Comparison of ENCODE assay signal across 8 cellular contexts in genomic region chr19:17404621-17405249, GRCh38. TPM values are rescaled to one million over a fixed set of nuclear protein-coding genes. Genes with fewer than 3 reads are reported as not detected.
A peak's percentile ranks its signal among the peaks of the same experiment; 100 is the strongest.
DNase-seq lines count a peak whose midpoint lies in the region; ATAC-seq and TF ChIP-seq lines count a peak whose summit lies in the region.

No MANE protein-coding gene starts in this region.

- H2AK5ac ChIP-seq in IMR-90 (ENCODE audit: low read depth, low read length), result no peak overlapping the region

- no peak overlapping the region for H3K4me2 ChIP-seq in IMR-90 (ENCODE audit: low read depth, low read length)

- TF ChIP-seq POLR2A in IMR-90 (IDR thresholded peaks at IDR 0.05; ENCODE audit: low read depth, low read length) (no peak), gastrocnemius medialis (IDR thresholded peaks at IDR 0.05) (no peak)

- ATAC-seq in GM18907 (IDR thresholded peaks at IDR 0.05; ENCODE audit: unreplicated experiment) (peak; percentile 28), IMR-90 (ENCODE audit: low read depth) (no peak), gastrocnemius medialis (no peak), HG03175 (IDR thresholded peaks at IDR 0.05; ENCODE audit: unreplicated experiment) (no peak), GM19455 (IDR thresholded peaks at IDR 0.05; ENCODE audit: unreplicated experiment) (no peak)

- POLR2A ChIA-PET in IMR-90 (lab: Charles Lee; ENCODE audit: unreplicated experiment), result interaction anchor here (1.0 kb wide), 1 partner anchor 96 kb away, joined by 4 read pairs; the partner anchor contains the start of gene DDA1

- H2BK5ac ChIP-seq in IMR-90 (ENCODE audit: low read depth, low read length, poor library complexity, severe bottlenecking), result no peak overlapping the region

- no peak for DNase-seq in IMR-90
- no peak for DNase-seq in gastrocnemius medialis
- DNase-seq in A172 (ENCODE audit: low spot score), result no peak
- no peak for DNase-seq in inferior parietal cortex (ENCODE audit: extremely low spot score)

- no peaks in the 10 kb centered on the region for H3K4me1 ChIP-seq in IMR-90 (ENCODE audit: control insufficient read depth, insufficient read depth, low read length)
- H3K4me1 ChIP-seq in ectodermal cell (ENCODE audit: control insufficient read depth, insufficient read depth, low read length), result peaks cover 20% of the 10 kb centered on the region
- H3K4me1 ChIP-seq in gastrocnemius medialis, result peaks cover 0 to 7% of the 10 kb centered on the region in 2 donors

- no peak overlapping the region for H4K5ac ChIP-seq in IMR-90 (ENCODE audit: low read depth, low read length)

- no peak overlapping the region for H3K18ac ChIP-seq in IMR-90 (ENCODE audit: low read depth, low read length)

- H2AFZ ChIP-seq in IMR-90 (replicated peaks; ENCODE audit: low read length, poor library complexity), result no peak overlapping the region

- H4K91ac ChIP-seq in IMR-90 (ENCODE audit: insufficient read depth, low read depth, low read length), result no peak overlapping the region

- WGBS in IMR-90 (ENCODE audit: extremely low coverage in 2 of 2, insufficient read length in 1 of 2), 2 experiments, result 100% methylated on average over 1 of the region's 7 CpGs; no CpG with 5 or more reads in 1 of the 2 experiments
- 81 to 82% methylated on average over 7 of the region's 7 CpGs for WGBS in ectodermal cell, 2 experiments

- H3K9me3 ChIP-seq in IMR-90 (ENCODE audit: control insufficient read depth, insufficient read depth, low read length), result no peaks in the 10 kb centered on the region
- no peaks in the 10 kb centered on the region for H3K9me3 ChIP-seq in ectodermal cell (ENCODE audit: control insufficient read depth, low read length)
- H3K9me3 ChIP-seq in gastrocnemius medialis, result no peaks in the 10 kb centered on the region

- H3K9me1 ChIP-seq in IMR-90 (ENCODE audit: insufficient read depth, low read length), result peaks cover 2% of the 10 kb centered on the region; the same call in 1 of the 2 replicates

- no peak overlapping the region for H2BK15ac ChIP-seq in IMR-90 (ENCODE audit: low read depth, low read length)

- H2BK20ac ChIP-seq in IMR-90 (ENCODE audit: low read depth, low read length), result no peak overlapping the region

- H2BK120ac ChIP-seq in IMR-90 (ENCODE audit: low read depth, low read length), result no peak overlapping the region

- H4K8ac ChIP-seq in IMR-90 (ENCODE audit: low read depth in 2 of 2, low read length in 2 of 2), result no peak overlapping the region

- H3K27ac ChIP-seq in IMR-90 (ENCODE audit: insufficient read depth, low read length) (no peak overlapping the region), ectodermal cell (ENCODE audit: insufficient read depth, low read depth, low read length, poor library complexity, severe bottlenecking) (peak overlapping the region; percentile 90), gastrocnemius medialis (peak overlapping the region; percentile 73 to 82 (median 82))

- no peak overlapping the region for H3K14ac ChIP-seq in IMR-90 (replicated peaks; ENCODE audit: low read depth, low read length)

- no peak overlapping the region for H3K23ac ChIP-seq in IMR-90 (ENCODE audit: low read depth, low read length)

- in situ Hi-C loops in IMR-90 (cut with MboI; ENCODE audit: low sequenced_read_pairs) (no loop called here), gastrocnemius medialis (cut with MboI; ENCODE audit: low sequenced_read_pairs in 4 of 4) (no loop called here)

- TF ChIP-seq CTCF in IMR-90 (conservative IDR thresholded peaks at IDR 0.05; ENCODE audit: low read depth, low read length), result no peak
- no peak for TF ChIP-seq CTCF in gastrocnemius medialis (IDR thresholded peaks at IDR 0.05 in 4 of 5, conservative IDR thresholded peaks at IDR 0.05 in 1 of 5)

- no peak for TF ChIP-seq RAD21 in IMR-90 (IDR thresholded peaks at IDR 0.05; ENCODE audit: low read length)

- no TSS peak for BruUV-seq in IMR-90 (replicated peaks; lab: Mats Ljungman, UMichigan)

- H3K27me3 ChIP-seq in IMR-90 (ENCODE audit: control insufficient read depth, insufficient read depth, low read length) (no peaks in the 10 kb centered on the region), ectodermal cell (ENCODE audit: control insufficient read depth, insufficient read depth, low read length, poor library complexity, severe bottlenecking) (no peaks in the 10 kb centered on the region), gastrocnemius medialis (peaks cover 0 to 2% (median 0%) of the 10 kb centered on the region in 3 donors)

- H3K56ac ChIP-seq in IMR-90 (ENCODE audit: extremely low read depth, insufficient read depth, low read length), result no peak overlapping the region

- H3K4me3 ChIP-seq in IMR-90 (ENCODE audit: insufficient read depth, low read depth, low read length) (no peak overlapping the region), ectodermal cell (ENCODE audit: insufficient read depth, low read depth, low read length) (peak overlapping the region; percentile 37), gastrocnemius medialis (peak overlapping the region; percentile 46 to 60 (median 52))

- no peak overlapping the region for H3K4ac ChIP-seq in IMR-90 (ENCODE audit: low read depth, low read length)

- H4K20me1 ChIP-seq in IMR-90 (ENCODE audit: insufficient read depth, low read length), result no peaks in the 10 kb centered on the region

- dilution Hi-C loops in IMR-90 (cut with HindIII; ENCODE audit: low sequenced_read_pairs, unreplicated experiment), result no loop called here

- CTCF ChIA-PET in IMR-90 (lab: Yijun Ruan, JAX), result no interaction called here

- H3K36me3 ChIP-seq in IMR-90 (ENCODE audit: control insufficient read depth, insufficient read depth, low read length) (no peaks in the 10 kb centered on the region), ectodermal cell (ENCODE audit: control insufficient read depth, insufficient read depth, low read length) (no peaks in the 10 kb centered on the region), gastrocnemius medialis (no peaks in the 10 kb centered on the region)

- H2AK9ac ChIP-seq in IMR-90 (replicated peaks; ENCODE audit: low read depth, low read length, poor library complexity), result peak overlapping the region; percentile 23

- no peaks in the 10 kb centered on the region for H3K79me1 ChIP-seq in IMR-90 (ENCODE audit: low read depth in 1 of 2, low read length in 2 of 2)

- no peak overlapping the region for H3K9ac ChIP-seq in IMR-90 (ENCODE audit: low read depth, low read length)

- intact Hi-C loops in IMR-90 (cut with micrococcal nuclease), result no loop called here
- intact Hi-C loops in gastrocnemius medialis (cut with DNase I; ENCODE audit: low total_unique reads), result no loop called here

RNA-seq across cellular contexts. Expression of gene BST2, which starts 0.7 kb away (rescaled TPM):
- 0.18 and 0.28 TPM in 2 replicates for total RNA-seq in IMR-90 (2012; rRNA removed)
- 0.67 and 0.92 TPM in 2 replicates for polyA plus RNA-seq in IMR-90 (2012; rRNA removed)
- polyA plus RNA-seq in IMR-90 (2012; cell fraction: cytosol; rRNA removed), result 0.78 and 2.3 TPM in 2 replicates
- polyA plus RNA-seq in IMR-90 (2012; cell fraction: nucleus; rRNA removed; ENCODE audit: low replicate concordance), result 0.34 and 0.96 TPM in 2 replicates
- 105 TPM for polyA plus RNA-seq in ectodermal cell (2013, experiment 1 of 4)
- 144 TPM for polyA plus RNA-seq in ectodermal cell (2013, experiment 2 of 4)
- polyA plus RNA-seq in ectodermal cell (2013, experiment 3 of 4), result 93.6 TPM
- 130 TPM for polyA plus RNA-seq in ectodermal cell (2013, experiment 4 of 4)
- total RNA-seq in gastrocnemius medialis, result 10 to 100 TPM; 19.0 to 28.2 (median 23.1) TPM
- total RNA-seq in A172 (2014; rRNA removed; shearing (Covaris generic)), result 0.29 and 1.7 TPM in 2 replicates

RNA-seq across cellular contexts. Expression of gene CCDC194, which starts 10.7 kb away (rescaled TPM):
- not detected in 2 replicates for total RNA-seq in IMR-90 (2012; rRNA removed)
- not detected in 2 replicates for polyA plus RNA-seq in IMR-90 (2012; rRNA removed)
- polyA plus RNA-seq in IMR-90 (2012; cell fraction: cytosol; rRNA removed), result not detected in 2 replicates
- polyA plus RNA-seq in IMR-90 (2012; cell fraction: nucleus; rRNA removed; ENCODE audit: low replicate concordance), result not detected in 2 replicates
- 1.2 TPM for polyA plus RNA-seq in ectodermal cell (2013, experiment 1 of 4)
- polyA plus RNA-seq in ectodermal cell (2013, experiment 2 of 4), result 1.4 TPM
- 1.1 TPM for polyA plus RNA-seq in ectodermal cell (2013, experiment 3 of 4)
- 3.3 TPM for polyA plus RNA-seq in ectodermal cell (2013, experiment 4 of 4)
- not detected for total RNA-seq in gastrocnemius medialis
- not detected in 2 replicates for total RNA-seq in A172 (2014; rRNA removed; shearing (Covaris generic))

RNA-seq across cellular contexts. Expression of gene MVB12A, which starts 15.1 kb away (rescaled TPM):
- total RNA-seq in IMR-90 (2012; rRNA removed) (13.8 and 13.9 TPM in 2 replicates), gastrocnemius medialis (10 to 100 TPM; 35.8 to 62.7 (median 52.3) TPM)
- polyA plus RNA-seq in IMR-90 (2012; rRNA removed), result 43.9 and 44.3 TPM in 2 replicates
- polyA plus RNA-seq in IMR-90 (2012; cell fraction: cytosol; rRNA removed), result 35.8 and 58.5 TPM in 2 replicates
- polyA plus RNA-seq in IMR-90 (2012; cell fraction: nucleus; rRNA removed; ENCODE audit: low replicate concordance), result 42.9 and 77.3 TPM in 2 replicates
- 57.2 TPM for polyA plus RNA-seq in ectodermal cell (2013, experiment 1 of 4)
- 56.2 TPM for polyA plus RNA-seq in ectodermal cell (2013, experiment 2 of 4)
- 47.8 TPM for polyA plus RNA-seq in ectodermal cell (2013, experiment 3 of 4)
- polyA plus RNA-seq in ectodermal cell (2013, experiment 4 of 4), result 51.8 TPM
- 105 and 141 TPM in 2 replicates for total RNA-seq in A172 (2014; rRNA removed; shearing (Covaris generic))

RNA-seq across cellular contexts. Expression of gene PLVAP, which starts 27.6 kb away (rescaled TPM):
- total RNA-seq in IMR-90 (2012; rRNA removed) (not detected in 2 replicates), gastrocnemius medialis (10 to 100 TPM; 11.5 to 45.1 (median 18.8) TPM)
- not detected in 2 replicates for polyA plus RNA-seq in IMR-90 (2012; rRNA removed)
- polyA plus RNA-seq in IMR-90 (2012; cell fraction: cytosol; rRNA removed), result 0.02 TPM in 1 of 2 replicates, not detected in the other
- 0.10 TPM in 1 of 2 replicates, not detected in the other for polyA plus RNA-seq in IMR-90 (2012; cell fraction: nucleus; rRNA removed; ENCODE audit: low replicate concordance)
- polyA plus RNA-seq in ectodermal cell (2013, experiment 1 of 4), result 0.22 TPM
- polyA plus RNA-seq in ectodermal cell (2013, experiment 2 of 4), result 0.27 TPM
- polyA plus RNA-seq in ectodermal cell (2013, experiment 3 of 4), result 0.32 TPM
- 0.20 TPM for polyA plus RNA-seq in ectodermal cell (2013, experiment 4 of 4)
- total RNA-seq in A172 (2014; rRNA removed; shearing (Covaris generic)), result not detected in 2 replicates

RNA-seq across cellular contexts. Expression of gene TMEM221, which starts 43.7 kb away (rescaled TPM):
- total RNA-seq in IMR-90 (2012; rRNA removed) (not detected in 2 replicates), gastrocnemius medialis (not detected)
- 0.06 and 0.12 TPM in 2 replicates for polyA plus RNA-seq in IMR-90 (2012; rRNA removed)
- polyA plus RNA-seq in IMR-90 (2012; cell fraction: cytosol; rRNA removed), result 0.08 and 0.11 TPM in 2 replicates
- 0.04 and 0.11 TPM in 2 replicates for polyA plus RNA-seq in IMR-90 (2012; cell fraction: nucleus; rRNA removed; ENCODE audit: low replicate concordance)
- polyA plus RNA-seq in ectodermal cell (2013, experiment 1 of 4), result 1.8 TPM
- 2.2 TPM for polyA plus RNA-seq in ectodermal cell (2013, experiment 2 of 4)
- polyA plus RNA-seq in ectodermal cell (2013, experiment 3 of 4), result 2.5 TPM
- polyA plus RNA-seq in ectodermal cell (2013, experiment 4 of 4), result 2.8 TPM
- total RNA-seq in A172 (2014; rRNA removed; shearing (Covaris generic)), result 0.07 TPM in 1 of 2 replicates, not detected in the other
